8 cellular contexts compared by ENCODE assay signal in the genomic region with DNA sequence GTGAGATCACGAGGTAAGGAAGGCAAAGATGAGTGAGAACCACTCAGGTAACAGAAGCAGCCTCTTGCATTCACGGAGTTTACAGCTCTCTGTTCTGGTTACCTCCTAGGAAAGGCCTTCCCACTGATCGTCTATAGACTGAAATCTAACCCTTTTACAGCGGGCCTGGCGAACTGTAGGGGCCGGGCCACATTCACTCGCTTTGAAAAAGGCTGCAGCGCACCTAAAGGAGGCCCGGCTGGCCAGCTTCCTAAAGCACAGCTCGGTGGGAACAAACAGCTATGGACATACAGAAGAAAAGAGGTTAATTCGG. TPM values are rescaled to one million over a fixed set of nuclear protein-coding genes. Genes with fewer than 3 reads are reported as not detected.
A peak's percentile ranks its signal among the peaks of the same experiment; 100 is the strongest.
DNase-seq lines count a peak whose midpoint lies in the region; TF ChIP-seq lines count a peak whose summit lies in the region.

No MANE protein-coding gene starts in this region.

- H3K4me3 ChIP-seq in epithelial cell of proximal tubule (ENCODE audit: low read depth, low read length) (peak overlapping the region; percentile 83), neural cell (ENCODE audit: low read length) (peak overlapping the region; percentile 79)

- H3F3A ChIP-seq in neural cell (ENCODE audit: insufficient read depth, low read length, poor library complexity, severe bottlenecking): no peaks in the 10 kb centered on the region

- no peaks in the 10 kb centered on the region for H3K36me3 ChIP-seq in neural cell (ENCODE audit: insufficient read depth, low read length)

- H3K9me3 ChIP-seq in neural cell (ENCODE audit: low read length): no peaks in the 10 kb centered on the region

- TF ChIP-seq RAD21 in neural cell (conservative IDR thresholded peaks at IDR 0.05): no peak

- H3K4me2 ChIP-seq in neural cell (ENCODE audit: low read length): peak overlapping the region; percentile 62

- H3K27me3 ChIP-seq in neural cell (ENCODE audit: insufficient read depth, low read depth, low read length): no peaks in the 10 kb centered on the region

- no peaks in the 10 kb centered on the region for H4K20me1 ChIP-seq in neural cell (ENCODE audit: insufficient read depth)

- no peak for TF ChIP-seq EP300 in neural cell (conservative IDR thresholded peaks at IDR 0.05; ENCODE audit: poor library complexity, severe bottlenecking)

- peak overlapping the region; percentile 78 for H3K27ac ChIP-seq in neural cell (ENCODE audit: low read length)

- DNase-seq in NCI-H82 (lab: John Stamatoyannopoulos, UW): peak; percentile 28
- no peak for DNase-seq in NCI-H82 treated with DMSO at 0.1 percent for 48 hours (lab: John Stamatoyannopoulos, UW; ENCODE audit: unreplicated experiment)
- peak; percentile 8 for DNase-seq in RPMI7951 (ENCODE audit: low read depth)
- DNase-seq in epithelial cell of proximal tubule (ENCODE audit: low read depth): no peak
- DNase-seq in amygdala (lab: John Stamatoyannopoulos, UW): no peak
- no peak for DNase-seq in NCI-H345 treated with DMSO at 0.1 percent for 48 hours (lab: John Stamatoyannopoulos, UW; ENCODE audit: unreplicated experiment)
- DNase-seq in NCI-H1092 (lab: John Stamatoyannopoulos, UW): no peak

- H3K79me2 ChIP-seq in neural cell (replicated peaks; ENCODE audit: insufficient read depth, low read length): peaks cover 49% of the 10 kb centered on the region

- H3K9ac ChIP-seq in neural cell (ENCODE audit: low read length): peak overlapping the region; percentile 94

- peak overlapping the region; percentile 94 for H2AFZ ChIP-seq in neural cell (ENCODE audit: low read depth, low read length)

- no peak for TF ChIP-seq CTCF in epithelial cell of proximal tubule (conservative IDR thresholded peaks at IDR 0.05; ENCODE audit: low read depth, low read length)
- no peak for TF ChIP-seq CTCF in neural cell (IDR thresholded peaks at IDR 0.05; ENCODE audit: poor library complexity, severe bottlenecking)

- H3K9me2 ChIP-seq in neural cell (ENCODE audit: insufficient read depth, low read length): no peaks in the 10 kb centered on the region

TF ChIP-seq in neural cell, 6 proteins besides CTCF, POLR2A, EP300 and RAD21:
- no peak for TF ChIP-seq SMC3 (conservative IDR thresholded peaks at IDR 0.05; ENCODE audit: poor library complexity)
- no peak for TF ChIP-seq TAF1 (IDR thresholded peaks at IDR 0.05; ENCODE audit: low read depth)
- TF ChIP-seq, protein P1, sequence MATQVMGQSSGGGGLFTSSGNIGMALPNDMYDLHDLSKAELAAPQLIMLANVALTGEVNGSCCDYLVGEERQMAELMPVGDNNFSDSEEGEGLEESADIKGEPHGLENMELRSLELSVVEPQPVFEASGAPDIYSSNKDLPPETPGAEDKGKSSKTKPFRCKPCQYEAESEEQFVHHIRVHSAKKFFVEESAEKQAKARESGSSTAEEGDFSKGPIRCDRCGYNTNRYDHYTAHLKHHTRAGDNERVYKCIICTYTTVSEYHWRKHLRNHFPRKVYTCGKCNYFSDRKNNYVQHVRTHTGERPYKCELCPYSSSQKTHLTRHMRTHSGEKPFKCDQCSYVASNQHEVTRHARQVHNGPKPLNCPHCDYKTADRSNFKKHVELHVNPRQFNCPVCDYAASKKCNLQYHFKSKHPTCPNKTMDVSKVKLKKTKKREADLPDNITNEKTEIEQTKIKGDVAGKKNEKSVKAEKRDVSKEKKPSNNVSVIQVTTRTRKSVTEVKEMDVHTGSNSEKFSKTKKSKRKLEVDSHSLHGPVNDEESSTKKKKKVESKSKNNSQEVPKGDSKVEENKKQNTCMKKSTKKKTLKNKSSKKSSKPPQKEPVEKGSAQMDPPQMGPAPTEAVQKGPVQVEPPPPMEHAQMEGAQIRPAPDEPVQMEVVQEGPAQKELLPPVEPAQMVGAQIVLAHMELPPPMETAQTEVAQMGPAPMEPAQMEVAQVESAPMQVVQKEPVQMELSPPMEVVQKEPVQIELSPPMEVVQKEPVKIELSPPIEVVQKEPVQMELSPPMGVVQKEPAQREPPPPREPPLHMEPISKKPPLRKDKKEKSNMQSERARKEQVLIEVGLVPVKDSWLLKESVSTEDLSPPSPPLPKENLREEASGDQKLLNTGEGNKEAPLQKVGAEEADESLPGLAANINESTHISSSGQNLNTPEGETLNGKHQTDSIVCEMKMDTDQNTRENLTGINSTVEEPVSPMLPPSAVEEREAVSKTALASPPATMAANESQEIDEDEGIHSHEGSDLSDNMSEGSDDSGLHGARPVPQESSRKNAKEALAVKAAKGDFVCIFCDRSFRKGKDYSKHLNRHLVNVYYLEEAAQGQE (IDR thresholded peaks at IDR 0.05; ENCODE audit: borderline replicate concordance): no peak
- no peak for TF ChIP-seq POLR2AphosphoS5 (IDR thresholded peaks at IDR 0.05)
- no peak for TF ChIP-seq MXI1 (conservative IDR thresholded peaks at IDR 0.05; ENCODE audit: poor library complexity, severe bottlenecking)

RNA-seq across cellular contexts. Expression of a gene that starts 0.6 kb away (rescaled TPM):
- total RNA-seq in RPMI7951 (2014; rRNA removed; shearing (Covaris generic)): 586 and 602 TPM in 2 replicates
- 325 and 562 TPM in 2 replicates for total RNA-seq in epithelial cell of proximal tubule
- polyA plus RNA-seq in neural cell: 542 and 917 TPM in 2 replicates
- polyA minus RNA-seq in neural cell: 71.3 and 137 TPM in 2 replicates

RNA-seq across cellular contexts. Expression of a gene that starts 0.7 kb away (rescaled TPM):
- total RNA-seq in RPMI7951 (2014; rRNA removed; shearing (Covaris generic)): 15.3 and 18.1 TPM in 2 replicates
- total RNA-seq in epithelial cell of proximal tubule: 32.6 and 35.2 TPM in 2 replicates
- polyA plus RNA-seq in neural cell: 15.3 and 15.8 TPM in 2 replicates
- 47.0 and 52.8 TPM in 2 replicates for polyA minus RNA-seq in neural cell

RNA-seq across cellular contexts. Expression of a gene that starts 27.9 kb away (rescaled TPM):
- total RNA-seq in RPMI7951 (2014; rRNA removed; shearing (Covaris generic)): 6.4 and 8.4 TPM in 2 replicates
- total RNA-seq in epithelial cell of proximal tubule: 7.5 and 11.3 TPM in 2 replicates
- polyA plus RNA-seq in neural cell: 7.2 and 9.2 TPM in 2 replicates
- polyA minus RNA-seq in neural cell: 11.2 and 12.3 TPM in 2 replicates

RNA-seq across cellular contexts. Expression of a gene that starts 44.8 kb away (rescaled TPM):
- 15.1 and 15.4 TPM in 2 replicates for total RNA-seq in RPMI7951 (2014; rRNA removed; shearing (Covaris generic))
- 16.2 and 22.4 TPM in 2 replicates for total RNA-seq in epithelial cell of proximal tubule
- polyA plus RNA-seq in neural cell: 20.4 and 31.3 TPM in 2 replicates
- 17.0 and 21.9 TPM in 2 replicates for polyA minus RNA-seq in neural cell

RNA-seq across cellular contexts. Expression of a gene that starts 56.5 kb away (rescaled TPM):
- 1.9 and 3.1 TPM in 2 replicates for total RNA-seq in RPMI7951 (2014; rRNA removed; shearing (Covaris generic))
- 4.6 and 4.7 TPM in 2 replicates for total RNA-seq in epithelial cell of proximal tubule
- polyA plus RNA-seq in neural cell: not detected in 2 replicates
- polyA minus RNA-seq in neural cell: not detected in 2 replicates

Comparison
In these comparisons a context has a peak if more than half of its experiments do, and no peak if none do; other contexts are left out.
1. DNase-seq: peak in NCI-H82 (single experiment) and RPMI7951 (single experiment); none in NCI-H82 treated with DMSO at 0.1 percent for 48 hours (single experiment), epithelial cell of proximal tubule (single experiment), amygdala (0 of 56), NCI-H345 treated with DMSO at 0.1 percent for 48 hours (single experiment) and NCI-H1092 (single experiment).